18 cellular contexts compared by ENCODE assay signal in genomic region chr5:10679336-10679988, GRCh38.
"Had no signal": no experiment of that assay in that cellular context is flagged by ENCODE, and none has a peak within 500 bp of the region (broad histone marks: within the 10 kb centered on the region; RNA-seq: fewer than 3 reads in every experiment).

No MANE protein-coding gene starts in this region.

- ATAC-seq: stimulated activated naive CD8-positive, alpha-beta T cell treated with anti-CD3 and anti-CD28 coated beads, Interleukin-15, amount 100 ng/mL, for 72 hours had no signal

- DNase-seq: activated CD4-positive, alpha-beta T cell treated with anti-CD3 and anti-CD28 coated beads for 1 hour; activated gamma-delta T cell treated with Interleukin-2 at 50 U/mL for 16 hours; activated T-cell treated with anti-CD3 and anti-CD28 coated beads, Interleukin-2, amount 50 U/mL, for 1 hour; adrenal gland; colonic mucosa; glutamatergic neuron; hypothalamus; naive B cell; ovary; psoas muscle; right cardiac atrium; stimulated activated CD4-positive, alpha-beta T cell treated with anti-CD3 and anti-CD28 coated beads, Interleukin-1b, Interleukin-23, amount 100 ng/mL, for 48 hours; stimulated activated naive CD8-positive, alpha-beta T cell treated with anti-CD3 and anti-CD28 coated beads, Interleukin-15, amount 100 ng/mL, for 72 hours; T-helper 1 cell; tibial artery had no signal

- H3K36me3 ChIP-seq: neural progenitor cell, ovary had no signal

- H3K9me3 ChIP-seq: adrenal gland, colonic mucosa, esophagus muscularis mucosa, ovary, psoas muscle had no signal

- H3K27me3 ChIP-seq: adrenal gland, colonic mucosa, neural progenitor cell, ovary, tibial artery had no signal

- H3K4me3 ChIP-seq: adrenal gland, colonic mucosa, esophagus muscularis mucosa, neural progenitor cell, ovary, psoas muscle, skin epidermis, tibial artery had no signal

- H3K27ac ChIP-seq: adrenal gland, colonic mucosa, esophagus muscularis mucosa, neural progenitor cell, ovary, psoas muscle, skin epidermis, tibial artery had no signal

- H3K4me1 ChIP-seq: adrenal gland, colonic mucosa, esophagus muscularis mucosa, neural progenitor cell, psoas muscle, tibial artery had no signal
